ENCODE assay signal across 20 cellular contexts in genomic region chr22:33812578-33812977, GRCh38.
A peak's percentile ranks its signal among the peaks of the same experiment; 100 is the strongest.
DNase-seq lines count a peak whose midpoint lies in the region; ATAC-seq and TF ChIP-seq lines count a peak whose summit lies in the region.
"Had no signal": no experiment of that assay in that cellular context is flagged by ENCODE, and none has a peak within 500 bp of the region (broad histone marks: within the 10 kb centered on the region; RNA-seq: fewer than 3 reads in every experiment).

No MANE protein-coding gene starts in this region.

- peaks cover 11% of the 10 kb centered on the region for H3K27me3 Mint-ChIP-seq in endodermal cell (ENCODE audit: insufficient read depth)
- H3K27me3 Mint-ChIP-seq: B cell had no signal

- no peaks in the 10 kb centered on the region for H3K27me3 ChIP-seq in heart left ventricle
- no peaks in the 10 kb centered on the region for H3K27me3 ChIP-seq in right cardiac atrium (ENCODE audit: control insufficient read depth, insufficient read depth)
- H3K27me3 ChIP-seq in endodermal cell (ENCODE audit: control insufficient read depth, insufficient read depth, low read length, poor library complexity, severe bottlenecking), result no peaks in the 10 kb centered on the region
- no peaks in the 10 kb centered on the region for H3K27me3 ChIP-seq in muscle layer of duodenum (ENCODE audit: low read depth, low read length)
- no peaks in the 10 kb centered on the region for H3K27me3 ChIP-seq in stomach smooth muscle (ENCODE audit: control insufficient read depth in 1 of 2, insufficient read depth in 2 of 2, low read length in 2 of 2)

- TF ChIP-seq POLR2A in heart left ventricle (IDR thresholded peaks at IDR 0.05), result no peak

- H3K4me3 Mint-ChIP-seq in endodermal cell, result no peak overlapping the region
- H3K4me3 Mint-ChIP-seq: B cell; CD4-positive, alpha-beta T cell had no signal

- H3K4me3 ChIP-seq in heart left ventricle (no peak overlapping the region), right cardiac atrium (ENCODE audit: low read length) (no peak overlapping the region), endodermal cell (ENCODE audit: low read length) (no peak overlapping the region), muscle layer of duodenum (ENCODE audit: low read depth in 1 of 2, low read length in 2 of 2) (no peak overlapping the region), stomach smooth muscle (ENCODE audit: low read length in 2 of 2) (no peak overlapping the region), mucosa of descending colon (no peak overlapping the region)
- H3K4me3 ChIP-seq: HAP-1, K562, PC-9 had no signal

- no peak overlapping the region for H3K27ac Mint-ChIP-seq in endodermal cell
- H3K27ac Mint-ChIP-seq: CD4-positive, alpha-beta T cell had no signal

- intact Hi-C loops in heart left ventricle (cut with DNase I), result no loop called here
- intact Hi-C loops in right cardiac atrium (cut with DNase I), result loop anchor here in 1 of 4 donors (10.0 kb wide), 1 partner anchor 102 kb away; no protein-coding TSS in a partner anchor
- intact Hi-C loops in left colon (cut with DNase I, micrococcal nuclease), result no loop called here
- intact Hi-C loops in mucosa of descending colon (cut with DNase I, micrococcal nuclease), result no loop called here

- no peak for TF ChIP-seq CTCF in heart left ventricle (IDR thresholded peaks at IDR 0.05)
- TF ChIP-seq CTCF in endodermal cell (conservative IDR thresholded peaks at IDR 0.05), result no peak
- TF ChIP-seq CTCF in mucosa of descending colon (IDR thresholded peaks at IDR 0.05), result no peak

- no peaks in the 10 kb centered on the region for H3K36me3 ChIP-seq in heart left ventricle
- no peaks in the 10 kb centered on the region for H3K36me3 ChIP-seq in endodermal cell (ENCODE audit: control insufficient read depth, insufficient read depth, low read length)
- no peaks in the 10 kb centered on the region for H3K36me3 ChIP-seq in muscle layer of duodenum (ENCODE audit: control insufficient read depth in 1 of 2, insufficient read depth in 2 of 2, low read length in 2 of 2)
- no peaks in the 10 kb centered on the region for H3K36me3 ChIP-seq in stomach smooth muscle (ENCODE audit: control insufficient read depth in 2 of 2, insufficient read depth in 2 of 2, low read length in 2 of 2)
- no peaks in the 10 kb centered on the region for H3K36me3 ChIP-seq in mucosa of descending colon (ENCODE audit: low read depth)
- H3K36me3 ChIP-seq: HAP-1 had no signal

- H3K9me3 Mint-ChIP-seq in endodermal cell, result peaks cover 9% of the 10 kb centered on the region

- no peak for DNase-seq in heart left ventricle
- no peak for DNase-seq in right cardiac atrium
- no peak for DNase-seq in endodermal cell
- DNase-seq in left colon, result no peak
- DNase-seq in mucosa of descending colon, result no peak
- DNase-seq: CD4-positive, alpha-beta T cell; EL; NCI-H1417 treated with DMSO at 0.1 percent for 48 hours; NCI-H2029; NCI-H510A; NCI-H774; PC-9 had no signal

- H3K4me1 ChIP-seq in heart left ventricle, result peaks cover 4 to 37% (median 23%) of the 10 kb centered on the region in 12 donors
- peaks cover 10% of the 10 kb centered on the region for H3K4me1 ChIP-seq in right cardiac atrium (ENCODE audit: control insufficient read depth, insufficient read depth, low read length)
- no peaks in the 10 kb centered on the region for H3K4me1 ChIP-seq in endodermal cell (ENCODE audit: control insufficient read depth, insufficient read depth, low read length)
- H3K4me1 ChIP-seq in muscle layer of duodenum (ENCODE audit: control insufficient read depth in 1 of 2, insufficient read depth in 2 of 2, low read length in 2 of 2), result peaks cover 3 to 7% of the 10 kb centered on the region in 2 donors
- peaks cover 18% of the 10 kb centered on the region for H3K4me1 ChIP-seq in stomach smooth muscle (ENCODE audit: control insufficient read depth, insufficient read depth, low read length)
- H3K4me1 ChIP-seq in mucosa of descending colon (ENCODE audit: low read depth), result no peaks in the 10 kb centered on the region
- H3K4me1 ChIP-seq: HAP-1 had no signal

- WGBS in heart left ventricle, 4 donors, result 81 to 93% (median 89%) methylated on average over 4 of the region's 4 CpGs
- 81% methylated on average over 4 of the region's 4 CpGs for WGBS in right cardiac atrium
- WGBS in endodermal cell (ENCODE audit: insufficient coverage in 1 of 2, insufficient read length in 1 of 2), 2 experiments, result 90 to 93% methylated on average over 1 to 4 of the region's 4 CpGs

- H3K9me3 ChIP-seq in heart left ventricle (peaks cover 0 to 10% (median 0%) of the 10 kb centered on the region in 12 donors), right cardiac atrium (ENCODE audit: control insufficient read depth, low read length) (no peaks in the 10 kb centered on the region), endodermal cell (ENCODE audit: control insufficient read depth, low read length) (peaks cover 11% of the 10 kb centered on the region), muscle layer of duodenum (ENCODE audit: control insufficient read depth in 1 of 2, low read length in 2 of 2) (peaks cover 0 to 8% of the 10 kb centered on the region in 2 donors), stomach smooth muscle (ENCODE audit: control insufficient read depth in 2 of 2, low read length in 2 of 2) (no peaks in the 10 kb centered on the region), mucosa of descending colon (no peaks in the 10 kb centered on the region)
- H3K9me3 ChIP-seq: HAP-1 had no signal

- H3K36me3 Mint-ChIP-seq in endodermal cell (ENCODE audit: low read depth), result no peaks in the 10 kb centered on the region

- peak overlapping the region in 8 of 12 donors; percentile 28 to 84 (median 66) for H3K27ac ChIP-seq in heart left ventricle
- H3K27ac ChIP-seq in right cardiac atrium (ENCODE audit: low read length), result no peak overlapping the region
- H3K27ac ChIP-seq in endodermal cell (ENCODE audit: low read depth, low read length), result peak overlapping the region; percentile 75
- H3K27ac ChIP-seq in muscle layer of duodenum (ENCODE audit: low read length), result peak overlapping the region; percentile 62
- H3K27ac ChIP-seq in stomach smooth muscle (ENCODE audit: low read length), result peak overlapping the region; percentile 1
- H3K27ac ChIP-seq: 22Rv1, HL-60, PC-9 had no signal

- no peak for ATAC-seq in heart left ventricle
- ATAC-seq in right cardiac atrium, result no peak
- no peak for ATAC-seq in GM19467 (IDR thresholded peaks at IDR 0.05; ENCODE audit: unreplicated experiment)
- no peak for ATAC-seq in left colon
- no peak for ATAC-seq in mucosa of descending colon
- ATAC-seq: K562 had no signal

- peaks cover 11% of the 10 kb centered on the region for H3K4me1 Mint-ChIP-seq in endodermal cell

- no peak overlapping the region for H3K9ac ChIP-seq in endodermal cell (ENCODE audit: extremely low read depth, low read length, poor library complexity, severe bottlenecking)
- H3K9ac ChIP-seq in stomach smooth muscle (ENCODE audit: low read length in 2 of 2), result no peak overlapping the region
